3 cellular contexts compared by ENCODE assay signal in the genomic region with DNA sequence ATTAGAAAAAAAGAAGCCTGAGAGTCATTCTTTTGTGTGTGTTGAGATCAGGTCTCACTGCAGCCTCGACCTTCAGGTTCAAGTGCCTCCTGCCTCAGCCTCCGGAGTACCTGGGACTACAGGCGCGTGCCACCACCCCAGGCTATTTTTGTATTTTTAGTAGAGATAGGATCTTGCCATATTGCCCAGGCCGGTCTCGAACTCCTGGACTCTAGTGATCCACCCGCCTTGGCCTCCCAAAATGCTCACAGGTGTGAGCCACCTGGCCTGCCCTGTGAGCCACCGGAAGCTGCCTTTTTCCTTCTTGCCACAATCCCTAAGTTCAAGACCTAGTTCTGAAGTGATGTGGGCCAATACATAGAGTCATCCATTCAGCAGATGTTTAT.
TF ChIP-seq lines count a peak whose summit lies in the region.

No MANE protein-coding gene starts in this region.

TF ChIP-seq in A549, 52 proteins besides CTCF, POLR2A, EP300 and RAD21 (continued from another document):
- TF ChIP-seq, protein P1, sequence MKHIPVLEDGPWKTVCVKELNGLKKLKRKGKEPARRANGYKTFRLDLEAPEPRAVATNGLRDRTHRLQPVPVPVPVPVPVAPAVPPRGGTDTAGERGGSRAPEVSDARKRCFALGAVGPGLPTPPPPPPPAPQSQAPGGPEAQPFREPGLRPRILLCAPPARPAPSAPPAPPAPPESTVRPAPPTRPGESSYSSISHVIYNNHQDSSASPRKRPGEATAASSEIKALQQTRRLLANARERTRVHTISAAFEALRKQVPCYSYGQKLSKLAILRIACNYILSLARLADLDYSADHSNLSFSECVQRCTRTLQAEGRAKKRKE (CRISPR knock-in tag; IDR thresholded peaks at IDR 0.05; ENCODE audit: low read depth), result no peak
- TF ChIP-seq, protein P2, sequence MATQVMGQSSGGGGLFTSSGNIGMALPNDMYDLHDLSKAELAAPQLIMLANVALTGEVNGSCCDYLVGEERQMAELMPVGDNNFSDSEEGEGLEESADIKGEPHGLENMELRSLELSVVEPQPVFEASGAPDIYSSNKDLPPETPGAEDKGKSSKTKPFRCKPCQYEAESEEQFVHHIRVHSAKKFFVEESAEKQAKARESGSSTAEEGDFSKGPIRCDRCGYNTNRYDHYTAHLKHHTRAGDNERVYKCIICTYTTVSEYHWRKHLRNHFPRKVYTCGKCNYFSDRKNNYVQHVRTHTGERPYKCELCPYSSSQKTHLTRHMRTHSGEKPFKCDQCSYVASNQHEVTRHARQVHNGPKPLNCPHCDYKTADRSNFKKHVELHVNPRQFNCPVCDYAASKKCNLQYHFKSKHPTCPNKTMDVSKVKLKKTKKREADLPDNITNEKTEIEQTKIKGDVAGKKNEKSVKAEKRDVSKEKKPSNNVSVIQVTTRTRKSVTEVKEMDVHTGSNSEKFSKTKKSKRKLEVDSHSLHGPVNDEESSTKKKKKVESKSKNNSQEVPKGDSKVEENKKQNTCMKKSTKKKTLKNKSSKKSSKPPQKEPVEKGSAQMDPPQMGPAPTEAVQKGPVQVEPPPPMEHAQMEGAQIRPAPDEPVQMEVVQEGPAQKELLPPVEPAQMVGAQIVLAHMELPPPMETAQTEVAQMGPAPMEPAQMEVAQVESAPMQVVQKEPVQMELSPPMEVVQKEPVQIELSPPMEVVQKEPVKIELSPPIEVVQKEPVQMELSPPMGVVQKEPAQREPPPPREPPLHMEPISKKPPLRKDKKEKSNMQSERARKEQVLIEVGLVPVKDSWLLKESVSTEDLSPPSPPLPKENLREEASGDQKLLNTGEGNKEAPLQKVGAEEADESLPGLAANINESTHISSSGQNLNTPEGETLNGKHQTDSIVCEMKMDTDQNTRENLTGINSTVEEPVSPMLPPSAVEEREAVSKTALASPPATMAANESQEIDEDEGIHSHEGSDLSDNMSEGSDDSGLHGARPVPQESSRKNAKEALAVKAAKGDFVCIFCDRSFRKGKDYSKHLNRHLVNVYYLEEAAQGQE (IDR thresholded peaks at IDR 0.05), result no peak
- TF ChIP-seq CHD2 (IDR thresholded peaks at IDR 0.05; ENCODE audit: low read length, partially characterized antibody) (no peak), POLR2AphosphoS2 (conservative IDR thresholded peaks at IDR 0.05; ENCODE audit: low read length) (no peak), MYC (IDR thresholded peaks at IDR 0.05; ENCODE audit: borderline replicate concordance, low read length) (no peak)
TF ChIP-seq in A549: peak in this region for 0.

TF ChIP-seq in IMR-90, 13 proteins besides CTCF, POLR2A, EP300 and RAD21 (continued from another document):
- TF ChIP-seq RFX5 (IDR thresholded peaks at IDR 0.05; ENCODE audit: low read depth, low read length) (no peak), SMC3 (IDR thresholded peaks at IDR 0.05; ENCODE audit: low read depth, low read length) (no peak), MAZ (IDR thresholded peaks at IDR 0.05; ENCODE audit: borderline replicate concordance, low read depth, low read length) (no peak), BHLHE40 (IDR thresholded peaks at IDR 0.05; ENCODE audit: low read depth, low read length) (no peak), CEBPB (IDR thresholded peaks at IDR 0.05; ENCODE audit: low read depth, low read length) (no peak), MAFK (IDR thresholded peaks at IDR 0.05; ENCODE audit: low read depth, low read length) (no peak), FOS (IDR thresholded peaks at IDR 0.05; ENCODE audit: low read depth, low read length) (no peak), ELK1 (IDR thresholded peaks at IDR 0.05; ENCODE audit: borderline replicate concordance, low read depth, low read length) (no peak), MXI1 (IDR thresholded peaks at IDR 0.05; ENCODE audit: borderline replicate concordance, low read depth, low read length) (no peak), NFE2L2 (IDR thresholded peaks at IDR 0.05; ENCODE audit: low read depth, low read length) (no peak), CHD1 (IDR thresholded peaks at IDR 0.05; ENCODE audit: low read depth, low read length) (no peak)
- TF ChIP-seq, protein P3, sequence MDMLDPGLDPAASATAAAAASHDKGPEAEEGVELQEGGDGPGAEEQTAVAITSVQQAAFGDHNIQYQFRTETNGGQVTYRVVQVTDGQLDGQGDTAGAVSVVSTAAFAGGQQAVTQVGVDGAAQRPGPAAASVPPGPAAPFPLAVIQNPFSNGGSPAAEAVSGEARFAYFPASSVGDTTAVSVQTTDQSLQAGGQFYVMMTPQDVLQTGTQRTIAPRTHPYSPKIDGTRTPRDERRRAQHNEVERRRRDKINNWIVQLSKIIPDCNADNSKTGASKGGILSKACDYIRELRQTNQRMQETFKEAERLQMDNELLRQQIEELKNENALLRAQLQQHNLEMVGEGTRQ (IDR thresholded peaks at IDR 0.05; ENCODE audit: low read depth, low read length), result no peak

TF ChIP-seq in HEK293T, 16 proteins besides CTCF, POLR2A, EP300 and RAD21 (continued from another document):
- TF ChIP-seq HDGF (IDR thresholded peaks at IDR 0.05; ENCODE audit: borderline replicate concordance) (no peak), CTBP1 (IDR thresholded peaks at IDR 0.05; ENCODE audit: borderline replicate concordance) (no peak), BHLHE40 (IDR thresholded peaks at IDR 0.05; ENCODE audit: borderline replicate concordance) (no peak), PKNOX1 (IDR thresholded peaks at IDR 0.05) (no peak), LEF1 (IDR thresholded peaks at IDR 0.05; ENCODE audit: borderline replicate concordance) (no peak), L3MBTL2 (conservative IDR thresholded peaks at IDR 0.05) (no peak; the same call in 1 of the 2 replicates), NFRKB (IDR thresholded peaks at IDR 0.05) (no peak)
